In genomic region chr5:150497274-150497988, GRCh38 we compare ENCODE assay signal across 9 cellular contexts. TPM values are rescaled to one million over a fixed set of nuclear protein-coding genes. Genes with fewer than 3 reads are reported as not detected.
A peak's percentile ranks its signal among the peaks of the same experiment; 100 is the strongest.
DNase-seq lines count a peak whose midpoint lies in the region; ATAC-seq and TF ChIP-seq lines count a peak whose summit lies in the region.
"Had no signal": no experiment of that assay in that cellular context is flagged by ENCODE, and none has a peak within 500 bp of the region (broad histone marks: within the 10 kb centered on the region; RNA-seq: fewer than 3 reads in every experiment).

No MANE protein-coding gene starts in this region.

- H3K36me3 ChIP-seq in HCT116 (ENCODE audit: control insufficient read depth in 1 of 2, insufficient read depth in 2 of 2, low read length in 2 of 2), result no peaks in the 10 kb centered on the region

- no peak overlapping the region for H3K4me3 Mint-ChIP-seq in activated T-cell treated with anti-CD3 and anti-CD28 coated beads, Interleukin-2, amount 50 U/mL, for 24 hours
- H3K4me3 Mint-ChIP-seq: memory B cell had no signal

- TF ChIP-seq CTCF in HCT116 (IDR thresholded peaks at IDR 0.05 in 2 of 3, conservative IDR thresholded peaks at IDR 0.05 in 1 of 3; ENCODE audit: borderline replicate concordance in 1 of 3, insufficient read depth in 1 of 3, low read depth in 2 of 3, low read length in 2 of 3), result no peak; a peak in 1 of 6 replicates

- no peak overlapping the region for H2AFZ ChIP-seq in HCT116 (ENCODE audit: low read depth, low read length, poor library complexity, severe bottlenecking)

- TF ChIP-seq RAD21 in HCT116 (IDR thresholded peaks at IDR 0.05; ENCODE audit: low read depth), result no peak

- no peak for TF ChIP-seq POLR2A in HCT116 (IDR thresholded peaks at IDR 0.05; ENCODE audit: borderline replicate concordance, extremely low read depth, insufficient read depth, insufficient read length)

- H3K36me3 Mint-ChIP-seq in activated T-cell treated with anti-CD3 and anti-CD28 coated beads, Interleukin-2, amount 50 U/mL, for 24 hours (ENCODE audit: low read depth), result no peaks in the 10 kb centered on the region

- POLR2A ChIA-PET in HCT116 (lab: Charles Lee), result interaction anchor here (1.1 to 2.6 kb wide), 2 partner anchors 24 to 48 kb away, joined by 3 to 10 read pairs; partner anchors contain the start of gene RPS14

- peak overlapping the region; percentile 56 for H3K27ac ChIP-seq in HCT116 (ENCODE audit: low read depth, low read length)

- CTCF ChIA-PET in HCT116 (lab: Charles Lee), result interaction anchor here (0.7 to 1.5 kb wide), 4 partner anchors 11 to 47 kb away, joined by 3 to 9 read pairs (median 4); no protein-coding TSS in a partner anchor

- H3K27me3 ChIP-seq in HCT116 (ENCODE audit: insufficient read depth, low read length), result no peaks in the 10 kb centered on the region

- RAD21 ChIA-PET in HCT116 (lab: Charles Lee; ENCODE audit: low non-redundant PET in 1 of 2, low total read pairs in 2 of 2, uncharacterized antibody in 2 of 2, unreplicated experiment in 2 of 2), result no interaction called here

- no peaks in the 10 kb centered on the region for H3K9me3 Mint-ChIP-seq in activated T-cell treated with anti-CD3 and anti-CD28 coated beads, Interleukin-2, amount 50 U/mL, for 24 hours
- H3K9me3 Mint-ChIP-seq: memory B cell had no signal

- no peaks in the 10 kb centered on the region for H3K9me2 ChIP-seq in HCT116 (ENCODE audit: insufficient read depth)

- no peaks in the 10 kb centered on the region for H4K20me1 ChIP-seq in HCT116 (ENCODE audit: insufficient read depth)

- intact Hi-C loops in HCT116 (cut with micrococcal nuclease), result no loop called here

- no TSS peak for BruUV-seq in HCT116 (replicated peaks; lab: Mats Ljungman, UMichigan)

- peak overlapping the region; percentile 47 for H3K9ac ChIP-seq in HCT116 (ENCODE audit: low read length)

- no peaks in the 10 kb centered on the region for H3K27me3 Mint-ChIP-seq in activated T-cell treated with anti-CD3 and anti-CD28 coated beads, Interleukin-2, amount 50 U/mL, for 24 hours
- H3K27me3 Mint-ChIP-seq: memory B cell had no signal

- peak overlapping the region; percentile 22 to 29 for H3K4me3 ChIP-seq in HCT116 (replicated peaks in 1 of 2; ENCODE audit: low read depth in 1 of 2, low read length in 2 of 2)

- no peak overlapping the region for H3K27ac Mint-ChIP-seq in activated T-cell treated with anti-CD3 and anti-CD28 coated beads, Interleukin-2, amount 50 U/mL, for 24 hours
- H3K27ac Mint-ChIP-seq: memory B cell had no signal

- peak; percentile 81 for DNase-seq in HCT116 (ENCODE audit: low read depth, low spot score)
- DNase-seq in astrocyte of the hippocampus (ENCODE audit: low read depth, low spot score), result peak; percentile 92
- peak; percentile 94 for DNase-seq in iris pigment epithelial cell (ENCODE audit: low read depth)
- DNase-seq in stromal cell of bone marrow (ENCODE audit: low read depth), result peak; percentile 91
- DNase-seq in NCI-H2029 treated with DMSO at 0.1 percent for 48 hours (lab: John Stamatoyannopoulos, UW), result no peak
- no peak for DNase-seq in activated T-cell treated with anti-CD3 and anti-CD28 coated beads, Interleukin-2, amount 50 U/mL, for 24 hours
- no peak for DNase-seq in putamen (ENCODE audit: low spot score)

- peak overlapping the region; percentile 65 for H3K4me2 ChIP-seq in HCT116 (ENCODE audit: low read length)

- ATAC-seq in HCT116 (peak; percentile 98), GM21390 (IDR thresholded peaks at IDR 0.05; ENCODE audit: unreplicated experiment) (no peak)

- peaks cover 59% of the 10 kb centered on the region for H3K79me2 ChIP-seq in HCT116 (ENCODE audit: insufficient read depth, low read length)

- peaks cover 31 to 51% of the 10 kb centered on the region in 2 experiments for H3K4me1 ChIP-seq in HCT116 (ENCODE audit: control insufficient read depth in 1 of 2, insufficient read depth in 2 of 2, low read length in 2 of 2)

- H3K4me1 Mint-ChIP-seq in activated T-cell treated with anti-CD3 and anti-CD28 coated beads, Interleukin-2, amount 50 U/mL, for 24 hours (ENCODE audit: low read depth), result no peaks in the 10 kb centered on the region

- H3K9me3 ChIP-seq in HCT116 (ENCODE audit: control insufficient read depth in 1 of 2, insufficient read depth in 1 of 2, low read depth in 1 of 2, low read length in 2 of 2), result no peaks in the 10 kb centered on the region

TF ChIP-seq in HCT116, 20 proteins besides CTCF, POLR2A, EP300 and RAD21:
- TF ChIP-seq POLR2AphosphoS5 (IDR thresholded peaks at IDR 0.05; ENCODE audit: low read depth, low read length), result peak; percentile 60
- peak; percentile 92 for TF ChIP-seq SIN3A (IDR thresholded peaks at IDR 0.05; ENCODE audit: low read depth)
- peak; percentile 61 for TF ChIP-seq TCF7L2 (IDR thresholded peaks at IDR 0.05; ENCODE audit: borderline replicate concordance, extremely low read depth, insufficient read depth, insufficient read length)
- TF ChIP-seq ATF3 (IDR thresholded peaks at IDR 0.05), result no peak
- TF ChIP-seq EGR1 (IDR thresholded peaks at IDR 0.05; ENCODE audit: low read depth), result peak; percentile 77
- peak; percentile 81 for TF ChIP-seq SP1 (IDR thresholded peaks at IDR 0.05; ENCODE audit: low read depth)
- TF ChIP-seq CBX3 (IDR thresholded peaks at IDR 0.05; ENCODE audit: low read depth), result peak; percentile 95
- TF ChIP-seq ZBTB33 (IDR thresholded peaks at IDR 0.05; ENCODE audit: extremely low read depth, insufficient replicate concordance, low read length), result no peak
- peak; percentile 77 for TF ChIP-seq MAX (IDR thresholded peaks at IDR 0.05)
- peak; percentile 96 for TF ChIP-seq JUND (IDR thresholded peaks at IDR 0.05)
- TF ChIP-seq YY1 (IDR thresholded peaks at IDR 0.05; ENCODE audit: extremely low read depth, insufficient replicate concordance, low read depth, low read length), result peak; percentile 59
- TF ChIP-seq ZFX (IDR thresholded peaks at IDR 0.05), result no peak
- no peak for TF ChIP-seq ELF1 (IDR thresholded peaks at IDR 0.05; ENCODE audit: borderline replicate concordance, low read depth)
- peak; percentile 93 for TF ChIP-seq FOSL1 (IDR thresholded peaks at IDR 0.05; ENCODE audit: low read depth)
- TF ChIP-seq CEBPB (IDR thresholded peaks at IDR 0.05; ENCODE audit: low read depth), result peak; percentile 66

RNA-seq across cellular contexts. Expression of gene NDST1, which starts 10.5 kb away (rescaled TPM):
- 33.1 TPM for total RNA-seq in HCT116 (2021; ENCODE audit: unreplicated experiment)
- polyA plus RNA-seq in HCT116 (2012), result 14.9 and 19.5 TPM in 2 replicates

RNA-seq across cellular contexts. Expression of gene RPS14, which starts 47.9 kb away (rescaled TPM):
- 2,557 TPM for total RNA-seq in HCT116 (2021; ENCODE audit: unreplicated experiment)
- polyA plus RNA-seq in HCT116 (2012), result 4,169 and 4,510 TPM in 2 replicates

Comparison
In these comparisons a context has a peak if more than half of its experiments do, and no peak if none do; other contexts are left out.
1. DNase-seq: peak in HCT116 (single experiment), astrocyte of the hippocampus (single experiment), iris pigment epithelial cell (single experiment) and stromal cell of bone marrow (single experiment); none in NCI-H2029 treated with DMSO at 0.1 percent for 48 hours (single experiment), activated T-cell treated with anti-CD3 and anti-CD28 coated beads, Interleukin-2, amount 50 U/mL, for 24 hours (single experiment) and putamen (single experiment).